In the genomic region with DNA sequence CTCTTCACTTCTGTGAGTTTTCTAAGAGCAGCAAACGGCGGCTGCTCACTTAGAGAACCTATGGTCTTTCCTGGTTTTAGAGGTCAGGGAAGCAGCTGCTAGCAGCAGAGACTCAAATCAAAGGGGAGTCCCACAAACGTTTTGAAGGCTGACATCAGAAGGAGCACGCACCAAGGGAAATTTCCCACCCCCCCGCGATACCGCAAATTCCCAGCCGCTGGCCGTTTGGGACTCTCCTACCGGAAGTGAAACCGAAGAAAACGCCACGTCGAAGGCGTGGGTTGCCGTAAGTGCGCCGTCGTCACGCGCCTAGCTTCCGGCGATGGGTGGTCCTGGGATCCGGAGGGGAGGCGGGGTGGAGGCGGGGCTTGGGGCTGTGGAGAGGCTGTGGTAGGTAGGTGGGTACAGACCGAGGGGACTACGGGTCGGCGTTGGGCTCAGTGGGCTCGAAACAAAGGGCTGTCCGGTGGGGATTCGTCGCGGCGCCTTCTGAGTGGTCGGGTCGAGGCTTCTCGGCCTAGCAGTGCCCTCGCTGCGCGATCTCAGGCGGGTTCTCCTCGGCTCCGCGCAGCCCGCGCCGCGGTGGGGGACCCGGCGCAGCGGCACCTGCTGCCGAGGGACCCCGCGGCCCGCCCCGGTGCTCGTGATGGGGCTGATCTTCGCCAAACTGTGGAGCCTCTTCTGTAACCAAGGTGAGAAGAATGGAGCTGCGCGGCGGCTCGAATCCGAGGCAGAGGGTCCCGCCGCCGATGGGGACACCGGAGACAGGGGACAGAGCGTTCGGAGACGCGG, we compare ENCODE assay signal across 8 cellular contexts. TPM values are rescaled to one million over a fixed set of nuclear protein-coding genes. Genes with fewer than 3 reads are reported as not detected.
DNase-seq lines count a peak whose midpoint lies in the region; ATAC-seq and TF ChIP-seq lines count a peak whose summit lies in the region.

Gene ARL5B, plus strand, starts transcription at position 440 of the 792 bp plus-strand sequence. Its CDS starts 207 bp downstream, at position 647.

- H3K27me3 Mint-ChIP-seq in activated T-helper 17 cell treated with anti-CD3 and anti-CD28 coated beads, Interleukin-2, amount 50 U/mL, for 72 hours = no peaks in the 10 kb centered on the region
- no peaks in the 10 kb centered on the region for H3K27me3 Mint-ChIP-seq in naive thymus-derived CD4-positive, alpha-beta T cell
- no peaks in the 10 kb centered on the region for H3K27me3 Mint-ChIP-seq in stimulated activated naive B cell treated with anti-CD40 and anti-IgM and Interleukin-4, amounts not matched to agents 10 μg/mL and 1 μg/mL and 100 μg/mL, for 72 hours

- peaks cover 44% of the 10 kb centered on the region for H3K36me3 Mint-ChIP-seq in activated T-helper 17 cell treated with anti-CD3 and anti-CD28 coated beads, Interleukin-2, amount 50 U/mL, for 72 hours (ENCODE audit: low read depth)
- H3K36me3 Mint-ChIP-seq in naive thymus-derived CD4-positive, alpha-beta T cell = peaks cover 2 to 16% (median 5%) of the 10 kb centered on the region in 5 donors
- peaks cover 8 to 11% of the 10 kb centered on the region in 2 donors for H3K36me3 Mint-ChIP-seq in stimulated activated naive B cell treated with anti-CD40 and anti-IgM and Interleukin-4, amounts not matched to agents 10 μg/mL and 1 μg/mL and 100 μg/mL, for 72 hours

- H3K9me3 ChIP-seq in DND-41 (ENCODE audit: insufficient read depth, low read length, severe bottlenecking) (no peaks in the 10 kb centered on the region), Karpas-422 (ENCODE audit: low read length) (no peaks in the 10 kb centered on the region), fibroblast of lung (ENCODE audit: control insufficient read depth, insufficient read depth, low read depth, low read length) (no peaks in the 10 kb centered on the region)
- H3K9me3 ChIP-seq in naive thymus-derived CD4-positive, alpha-beta T cell (ENCODE audit: control insufficient read depth in 2 of 3, low read length in 3 of 3) = no peaks in the 10 kb centered on the region

- H4K20me1 ChIP-seq in DND-41 (ENCODE audit: insufficient read depth, low read length) = peaks cover 22% of the 10 kb centered on the region
- H4K20me1 ChIP-seq in Karpas-422 (ENCODE audit: insufficient read depth, low read depth, low read length) = peaks cover 3% of the 10 kb centered on the region; the same call in 1 of the 2 replicates
- H4K20me1 ChIP-seq in fibroblast of lung (ENCODE audit: control insufficient read depth, extremely low read depth, insufficient read depth, low read length) = no peaks in the 10 kb centered on the region

- peak within 1 kb of the TSS; percentile 90 for H3K4me2 ChIP-seq in DND-41 (ENCODE audit: insufficient read depth, low read length)
- peak within 1 kb of the TSS; percentile 82 for H3K4me2 ChIP-seq in Karpas-422 (ENCODE audit: low read depth, low read length, poor library complexity, severe bottlenecking)
- H3K4me2 ChIP-seq in fibroblast of lung (ENCODE audit: extremely low read depth, insufficient read depth, low read length) = peak within 1 kb of the TSS; percentile 84

- H3K4me1 ChIP-seq in DND-41 (ENCODE audit: insufficient read depth, low read length) (peaks cover 35% of the 10 kb centered on the region), Karpas-422 (ENCODE audit: low read length) (peaks cover 23% of the 10 kb centered on the region), fibroblast of lung (ENCODE audit: control insufficient read depth, extremely low read depth, insufficient read depth, low read length) (peaks cover 4% of the 10 kb centered on the region)
- peaks cover 16 to 21% of the 10 kb centered on the region in 2 donors for H3K4me1 ChIP-seq in naive thymus-derived CD4-positive, alpha-beta T cell (ENCODE audit: control insufficient read depth in 2 of 2, insufficient read depth in 2 of 2, low read length in 2 of 2)

- peak within 1 kb of the TSS; percentile 96 for H3K27ac Mint-ChIP-seq in activated T-helper 17 cell treated with anti-CD3 and anti-CD28 coated beads, Interleukin-2, amount 50 U/mL, for 72 hours
- H3K27ac Mint-ChIP-seq in naive thymus-derived CD4-positive, alpha-beta T cell = peak within 1 kb of the TSS; percentile 95 to 99 (median 99)
- peak within 1 kb of the TSS; percentile 93 for H3K27ac Mint-ChIP-seq in stimulated activated naive B cell treated with anti-CD40 and anti-IgM and Interleukin-4, amounts not matched to agents 10 μg/mL and 1 μg/mL and 100 μg/mL, for 72 hours

- H3K4me3 ChIP-seq in DND-41 (ENCODE audit: low read depth in 1 of 2, low read length in 2 of 2) = peak within 1 kb of the TSS; percentile 92 to 94
- H3K4me3 ChIP-seq in Karpas-422 (ENCODE audit: low read length) = peak within 1 kb of the TSS; percentile 90
- peak within 1 kb of the TSS; percentile 60 to 99 (median 92) for H3K4me3 ChIP-seq in fibroblast of lung (replicated peaks in 1 of 4; ENCODE audit: control extremely low read depth in 1 of 4, insufficient read depth in 1 of 4, low read depth in 3 of 4, low read length in 4 of 4)
- H3K4me3 ChIP-seq in naive thymus-derived CD4-positive, alpha-beta T cell (ENCODE audit: low read length) = peak within 1 kb of the TSS; percentile 89

- POLR2A ChIA-PET in naive thymus-derived CD4-positive, alpha-beta T cell (lab: Charles Lee) = interaction anchor here (1.0 to 1.4 kb wide), 3 partner anchors 10 to 32 kb away, joined by 4 to 9 read pairs (median 4); no protein-coding TSS in a partner anchor

- intact Hi-C loops in naive thymus-derived CD4-positive, alpha-beta T cell (cut with micrococcal nuclease) = loop anchor here (1.0 to 10.0 kb wide), 12 partner anchors 8 to 1842 kb away; partner anchors contain the start of genes NSUN6 (in 2 of the 2), RSU1 (in 2 of the 2), VIM (in 2 of the 2) and STAM (in 1 of the 2)

- H3K9ac ChIP-seq in DND-41 (ENCODE audit: low read depth, low read length) = peak within 1 kb of the TSS; percentile 85
- peak within 1 kb of the TSS; percentile 95 for H3K9ac ChIP-seq in Karpas-422 (ENCODE audit: low read length)
- peak within 1 kb of the TSS; percentile 97 for H3K9ac ChIP-seq in fibroblast of lung (ENCODE audit: insufficient read depth, low read length)

- H3K27ac ChIP-seq in DND-41 (ENCODE audit: low read length) (peak within 1 kb of the TSS; percentile 90), Karpas-422 (ENCODE audit: low read length) (peak within 1 kb of the TSS; percentile 82), fibroblast of lung (ENCODE audit: insufficient read depth, low read length) (peak within 1 kb of the TSS; percentile 97)
- H3K27ac ChIP-seq in naive thymus-derived CD4-positive, alpha-beta T cell (ENCODE audit: low read depth, low read length) = peak within 1 kb of the TSS; percentile 92

- no peaks in the 10 kb centered on the region for H3K9me3 Mint-ChIP-seq in activated T-helper 17 cell treated with anti-CD3 and anti-CD28 coated beads, Interleukin-2, amount 50 U/mL, for 72 hours
- H3K9me3 Mint-ChIP-seq in naive thymus-derived CD4-positive, alpha-beta T cell = peaks cover 0 to 3% (median 0%) of the 10 kb centered on the region in 11 donors
- H3K9me3 Mint-ChIP-seq in stimulated activated naive B cell treated with anti-CD40 and anti-IgM and Interleukin-4, amounts not matched to agents 10 μg/mL and 1 μg/mL and 100 μg/mL, for 72 hours = no peaks in the 10 kb centered on the region

- H3K4me3 Mint-ChIP-seq in activated T-helper 17 cell treated with anti-CD3 and anti-CD28 coated beads, Interleukin-2, amount 50 U/mL, for 72 hours = peak within 1 kb of the TSS; percentile 97
- H3K4me3 Mint-ChIP-seq in naive thymus-derived CD4-positive, alpha-beta T cell = peak within 1 kb of the TSS; percentile 94 to 100 (median 99)
- peak within 1 kb of the TSS; percentile 95 to 100 for H3K4me3 Mint-ChIP-seq in stimulated activated naive B cell treated with anti-CD40 and anti-IgM and Interleukin-4, amounts not matched to agents 10 μg/mL and 1 μg/mL and 100 μg/mL, for 72 hours

- H2AFZ ChIP-seq in DND-41 (ENCODE audit: low read depth, low read length) (peak within 1 kb of the TSS; percentile 92), Karpas-422 (ENCODE audit: low read length) (peak within 1 kb of the TSS; percentile 45; the same call in 1 of the 2 replicates), fibroblast of lung (ENCODE audit: low read length) (peak within 1 kb of the TSS; percentile 69)

- H3K9me2 ChIP-seq in Karpas-422 (replicated peaks; ENCODE audit: insufficient read depth, low read length) = no peaks in the 10 kb centered on the region

- no peak for TF ChIP-seq CTCF in DND-41 (IDR thresholded peaks at IDR 0.05; ENCODE audit: borderline replicate concordance, extremely low read depth, low read length, poor library complexity, severe bottlenecking)
- TF ChIP-seq CTCF in fibroblast of lung (conservative IDR thresholded peaks at IDR 0.05 in 1 of 2, IDR thresholded peaks at IDR 0.05 in 1 of 2; ENCODE audit: low read depth in 1 of 2, low read length in 2 of 2) = no peak

- ATAC-seq in DND-41 (ENCODE audit: insufficient read depth, low read depth) (peak; percentile 96), GM21825 (IDR thresholded peaks at IDR 0.05; ENCODE audit: unreplicated experiment) (peak; percentile 89)
- ATAC-seq in activated T-helper 17 cell treated with anti-CD3 and anti-CD28 coated beads, Interleukin-2, amount 50 U/mL, for 72 hours (replicated peaks) = peak; percentile 95
- peak; percentile 98 for ATAC-seq in naive thymus-derived CD4-positive, alpha-beta T cell
- peak; percentile 93 to 97 for ATAC-seq in stimulated activated naive B cell treated with anti-CD40 and anti-IgM and Interleukin-4, amounts not matched to agents 10 μg/mL and 1 μg/mL and 100 μg/mL, for 72 hours (replicated peaks)

- no peaks in the 10 kb centered on the region for H3K27me3 ChIP-seq in DND-41 (ENCODE audit: insufficient read depth, low read length, poor library complexity)
- no peaks in the 10 kb centered on the region for H3K27me3 ChIP-seq in Karpas-422 (ENCODE audit: low read length)
- H3K27me3 ChIP-seq in fibroblast of lung (ENCODE audit: control insufficient read depth, insufficient read depth, low read length) = no peaks in the 10 kb centered on the region
- H3K27me3 ChIP-seq in naive thymus-derived CD4-positive, alpha-beta T cell (ENCODE audit: control insufficient read depth in 2 of 2, insufficient read depth in 2 of 2, low read length in 2 of 2) = no peaks in the 10 kb centered on the region

- H3K36me3 ChIP-seq in DND-41 (ENCODE audit: insufficient read depth, low read length) (peaks cover 4% of the 10 kb centered on the region; the same call in 1 of the 2 replicates), Karpas-422 (ENCODE audit: insufficient read depth, low read length) (no peaks in the 10 kb centered on the region), fibroblast of lung (ENCODE audit: control insufficient read depth, insufficient read depth, low read length) (no peaks in the 10 kb centered on the region)
- H3K36me3 ChIP-seq in naive thymus-derived CD4-positive, alpha-beta T cell (ENCODE audit: control insufficient read depth in 2 of 3, insufficient read depth in 3 of 3, low read length in 3 of 3) = peaks cover 0 to 4% (median 0%) of the 10 kb centered on the region in 3 experiments

- H3K4me1 Mint-ChIP-seq in activated T-helper 17 cell treated with anti-CD3 and anti-CD28 coated beads, Interleukin-2, amount 50 U/mL, for 72 hours = peaks cover 15% of the 10 kb centered on the region
- H3K4me1 Mint-ChIP-seq in naive thymus-derived CD4-positive, alpha-beta T cell = peaks cover 28 to 55% (median 44%) of the 10 kb centered on the region in 7 donors
- H3K4me1 Mint-ChIP-seq in stimulated activated naive B cell treated with anti-CD40 and anti-IgM and Interleukin-4, amounts not matched to agents 10 μg/mL and 1 μg/mL and 100 μg/mL, for 72 hours = peaks cover 10 to 41% of the 10 kb centered on the region in 2 donors

- CTCF ChIA-PET in naive thymus-derived CD4-positive, alpha-beta T cell (lab: Charles Lee) = interaction anchor here (0.6 kb wide), 1 partner anchor 35 kb away, joined by 6 read pairs; no protein-coding TSS in a partner anchor

- H3K79me2 ChIP-seq in DND-41 (ENCODE audit: insufficient read depth, low read length) = peaks cover 63% of the 10 kb centered on the region
- peaks cover 70% of the 10 kb centered on the region for H3K79me2 ChIP-seq in Karpas-422 (ENCODE audit: low read length)
- H3K79me2 ChIP-seq in fibroblast of lung (ENCODE audit: control insufficient read depth, insufficient read depth, low read length) = peaks cover 45% of the 10 kb centered on the region

- DNase-seq in DND-41 (peak; percentile 97), Karpas-422 (peak; percentile 98), RKO (ENCODE audit: low spot score) (peak; percentile 97), fibroblast of lung (ENCODE audit: low read depth in 2 of 2) (peak; percentile 98 to 99)
- peak; percentile 82 to 97 (median 93) for DNase-seq in naive thymus-derived CD4-positive, alpha-beta T cell
- DNase-seq in stimulated activated naive B cell treated with anti-CD40 and anti-IgM and Interleukin-4, amounts not matched to agents 10 μg/mL and 1 μg/mL and 100 μg/mL, for 72 hours = peak; percentile 94

RNA-seq across cellular contexts. Expression of gene ARL5B, which starts in this region (rescaled TPM):
- 7.8 and 22.4 TPM in 2 replicates for total RNA-seq in Karpas-422 (2014; rRNA removed; shearing (Covaris generic); ENCODE audit: low replicate concordance)
- total RNA-seq in activated T-helper 17 cell treated with anti-CD3 and anti-CD28 coated beads, Interleukin-2, amount 50 U/mL, for 72 hours = 10 to 100 TPM in 1 of 2 donors, 1 to 10 TPM in 1; 8.9 to 24.8 TPM
- total RNA-seq in fibroblast of lung = 8.8 and 12.1 TPM in 2 replicates
- 6.6 and 8.7 TPM in 2 replicates for polyA plus RNA-seq in fibroblast of lung
- polyA plus RNA-seq in fibroblast of lung (2012) = 3.9 and 5.4 TPM in 2 replicates
- polyA minus RNA-seq in fibroblast of lung (ENCODE audit: low replicate concordance) = 0.31 and 0.56 TPM in 2 replicates
- 10 to 100 TPM in 4 of 5 experiments, 1 to 10 TPM in 1; 9.7 to 15.8 (median 13.9) TPM for total RNA-seq in naive thymus-derived CD4-positive, alpha-beta T cell
- under 1 TPM; 0.59 to 0.84 TPM for polyA plus RNA-seq in naive thymus-derived CD4-positive, alpha-beta T cell

Comparison
In these comparisons a context has a peak if more than half of its experiments do, and no peak if none do; other contexts are left out.
1. Peak in every context shown above with its lines: DNase-seq, ATAC-seq, H3K4me3 ChIP-seq and H3K27ac ChIP-seq.